ENCODE assay signal across 15 cellular contexts in genomic region chr6:9126845-9127560, GRCh38.
A peak's percentile ranks its signal among the peaks of the same experiment; 100 is the strongest.
DNase-seq lines count a peak whose midpoint lies in the region; ATAC-seq and TF ChIP-seq lines count a peak whose summit lies in the region.
"Had no signal": no experiment of that assay in that cellular context is flagged by ENCODE, and none has a peak within 500 bp of the region (broad histone marks: within the 10 kb centered on the region; RNA-seq: fewer than 3 reads in every experiment).

No MANE protein-coding gene starts in this region.

- POLR2A ChIA-PET in SK-N-SH (lab: Yijun Ruan, JAX): interaction anchor here (0.6 kb wide), 1 partner anchor 276 kb away, joined by 3 read pairs; no protein-coding TSS in a partner anchor

- no peak for TF ChIP-seq RAD21 in SK-N-SH (IDR thresholded peaks at IDR 0.05; ENCODE audit: low read length)

- no peak for ATAC-seq in GM21367 (IDR thresholded peaks at IDR 0.05; ENCODE audit: unreplicated experiment)
- ATAC-seq in GM19455 (IDR thresholded peaks at IDR 0.05; ENCODE audit: unreplicated experiment): no peak
- ATAC-seq: activated T-cell treated with anti-CD3 and anti-CD28 coated beads, Interleukin-2, amount 50 U/mL, for 4 hours; lower lobe of right lung had no signal

- H3K4me3 ChIP-seq in SK-N-SH (ENCODE audit: low read depth in 2 of 2, low read length in 1 of 2) (peak overlapping the region in 1 of 2 experiments; percentile 9; a peak in 1 of 4 replicates), fibroblast of pulmonary artery (replicated peaks; ENCODE audit: low read depth, low read length) (no peak overlapping the region)
- H3K4me3 ChIP-seq: coronary artery, lower lobe of right lung, stomach had no signal

- 9% methylated on average over 10 of the region's 10 CpGs for WGBS in SK-N-SH (ENCODE audit: low lambda C conversion rate)

- no peak overlapping the region for H3K9ac ChIP-seq in SK-N-SH

- peaks cover 8% of the 10 kb centered on the region for H3F3A ChIP-seq in SK-N-SH (replicated peaks; ENCODE audit: insufficient read depth)

- CTCF ChIA-PET in SK-N-SH (lab: Yijun Ruan, JAX): interaction anchor here (0.6 kb wide), 1 partner anchor 9 kb away, joined by 3 read pairs; no protein-coding TSS in a partner anchor

- in situ Hi-C loops in ACHN (cut with HindIII; ENCODE audit: low pct_ligation_motif_present, low pct_unique_long_range_greater_than_20kb, low sequenced_read_pairs): no loop called here

- no peaks in the 10 kb centered on the region for H3K27me3 ChIP-seq in SK-N-SH (ENCODE audit: insufficient read depth)
- H3K27me3 ChIP-seq: stomach had no signal

- peak overlapping the region; percentile 5; the same call in 1 of the 2 replicates for H2AFZ ChIP-seq in SK-N-SH (ENCODE audit: low read depth)

- peak in 1 of 2 experiments; percentile 38; a peak in 1 of 4 replicates for TF ChIP-seq EP300 in SK-N-SH (IDR thresholded peaks at IDR 0.05; ENCODE audit: borderline replicate concordance in 1 of 2, low read depth in 1 of 2, low read length in 1 of 2)

- no peaks in the 10 kb centered on the region for H3K36me3 ChIP-seq in SK-N-SH (replicated peaks in 1 of 2; ENCODE audit: control insufficient read depth in 1 of 2, insufficient read depth in 2 of 2, low read length in 1 of 2)
- H3K36me3 ChIP-seq: lower lobe of right lung, stomach had no signal

- H4K20me1 ChIP-seq in SK-N-SH (ENCODE audit: insufficient read depth): no peaks in the 10 kb centered on the region

- H3K9me2 ChIP-seq in SK-N-SH: no peaks in the 10 kb centered on the region; the same call in 1 of the 2 replicates

- H3K27ac ChIP-seq in SK-N-SH (ENCODE audit: low read depth in 2 of 2, low read length in 1 of 2): peak overlapping the region in 1 of 2 experiments; percentile 37; a peak in 2 of 4 replicates
- H3K27ac ChIP-seq: coronary artery, lower lobe of right lung, stomach, VCaP had no signal

- no peaks in the 10 kb centered on the region for H3K4me1 ChIP-seq in SK-N-SH (ENCODE audit: control insufficient read depth in 1 of 2, insufficient read depth in 2 of 2, low read depth in 1 of 2, low read length in 1 of 2)
- H3K4me1 ChIP-seq: lower lobe of right lung had no signal

- TF ChIP-seq CTCF in SK-N-SH (IDR thresholded peaks at IDR 0.05) (no peak), fibroblast of pulmonary artery (IDR thresholded peaks at IDR 0.05; ENCODE audit: low read length, missing control alignments) (no peak)

- DNase-seq in ACHN (peak; percentile 27), HPDE6-E6E7 (ENCODE audit: extremely low spot score) (peak; percentile 32), SK-N-SH (no peak), fibroblast of pulmonary artery (ENCODE audit: low read depth) (peak; percentile 72), HT-29 (ENCODE audit: low spot score) (no peak), GOT3 (lab: John Stamatoyannopoulos, UW) (no peak)
- DNase-seq: activated T-cell treated with anti-CD3 and anti-CD28 coated beads, Interleukin-2, amount 50 U/mL, for 4 hours; glutamatergic neuron; lower lobe of right lung; NCI-H1048; stomach had no signal

- H3K79me2 ChIP-seq in SK-N-SH (ENCODE audit: insufficient read depth): no peaks in the 10 kb centered on the region

- H3K4me2 ChIP-seq in SK-N-SH: peak overlapping the region; percentile 34; the same call in 1 of the 2 replicates

- no peaks in the 10 kb centered on the region for H3K9me3 ChIP-seq in SK-N-SH
- H3K9me3 ChIP-seq: lower lobe of right lung, stomach had no signal

TF ChIP-seq in SK-N-SH, 30 proteins besides CTCF, POLR2A, EP300 and RAD21:
- TF ChIP-seq USF1 (IDR thresholded peaks at IDR 0.05; ENCODE audit: borderline replicate concordance, low read depth): no peak
- no peak for TF ChIP-seq MEF2A (IDR thresholded peaks at IDR 0.05; ENCODE audit: borderline replicate concordance, low read depth)
- TF ChIP-seq REST (IDR thresholded peaks at IDR 0.05; ENCODE audit: low read depth, low read length): no peak
- TF ChIP-seq PBX3 (IDR thresholded peaks at IDR 0.05): 0 out of 2 replicates have a peak, but pooled peaks have one; percentile 16
- TF ChIP-seq MAX (IDR thresholded peaks at IDR 0.05; ENCODE audit: low read depth): no peak
- TF ChIP-seq NRF1 (IDR thresholded peaks at IDR 0.05; ENCODE audit: low read depth, low read length): no peak
- no peak for TF ChIP-seq RFX5 (IDR thresholded peaks at IDR 0.05; ENCODE audit: low read length)
- no peak for TF ChIP-seq CHD2 (IDR thresholded peaks at IDR 0.05; ENCODE audit: low read length, partially characterized antibody)
- no peak for TF ChIP-seq FOXM1 (IDR thresholded peaks at IDR 0.05; ENCODE audit: low read depth)
- no peak for TF ChIP-seq TAF1 (IDR thresholded peaks at IDR 0.05; ENCODE audit: borderline replicate concordance, low read depth, low read length)
- TF ChIP-seq RXRA (IDR thresholded peaks at IDR 0.05; ENCODE audit: borderline replicate concordance, low read depth): no peak
- TF ChIP-seq NFIC (IDR thresholded peaks at IDR 0.05; ENCODE audit: borderline replicate concordance): peak; percentile 43; the same call in 1 of the 2 replicates
- TF ChIP-seq FOSL2 (IDR thresholded peaks at IDR 0.05; ENCODE audit: borderline replicate concordance, low read depth): peak; percentile 95
- peak; percentile 49 for TF ChIP-seq TCF12 (IDR thresholded peaks at IDR 0.05)
- TF ChIP-seq EZH2phosphoT487 (IDR thresholded peaks at IDR 0.05; ENCODE audit: borderline replicate concordance, low read depth): no peak
- TF ChIP-seq JUND (IDR thresholded peaks at IDR 0.05): peak; percentile 81
- no peak for TF ChIP-seq RCOR1 (IDR thresholded peaks at IDR 0.05; ENCODE audit: low read length)
- TF ChIP-seq SMC3 (IDR thresholded peaks at IDR 0.05; ENCODE audit: low read depth, low read length): no peak
- TF ChIP-seq MXI1 (IDR thresholded peaks at IDR 0.05; ENCODE audit: low read depth, low read length): no peak
- no peak for TF ChIP-seq GATA2 (CRISPR knock-in tag; IDR thresholded peaks at IDR 0.05)
- TF ChIP-seq USF2 (IDR thresholded peaks at IDR 0.05; ENCODE audit: borderline replicate concordance, low read depth, low read length): no peak
- peak; percentile 26; the same call in 1 of the 2 replicates for TF ChIP-seq SIN3A (IDR thresholded peaks at IDR 0.05; ENCODE audit: borderline replicate concordance, low read depth, low read length)

Comparison
In these comparisons a context has a peak if more than half of its experiments do, and no peak if none do; other contexts are left out.
1. DNase-seq: peak in ACHN (single experiment), HPDE6-E6E7 (single experiment) and fibroblast of pulmonary artery (single experiment); none in SK-N-SH (single experiment), HT-29 (single experiment) and GOT3 (single experiment).